In genomic region chr7:438916-439315, GRCh38 we compare ENCODE assay signal across 6 cellular contexts.
"Had no signal": no experiment of that assay in that cellular context is flagged by ENCODE, and none has a peak within 500 bp of the region (broad histone marks: within the 10 kb centered on the region; RNA-seq: fewer than 3 reads in every experiment).

No MANE protein-coding gene starts in this region.

- H3K27ac ChIP-seq: GM23248 had no signal

- H3K9ac ChIP-seq: GM23248 had no signal

- DNase-seq: GM23248, GOT3, H9, HCEC 1CT had no signal

- H2AFZ ChIP-seq: GM23248 had no signal

- H3K4me3 ChIP-seq: GM23248 had no signal

- FAIRE-seq: H54, HepG2 had no signal
